17 cellular contexts compared by ENCODE assay signal in the genomic region with DNA sequence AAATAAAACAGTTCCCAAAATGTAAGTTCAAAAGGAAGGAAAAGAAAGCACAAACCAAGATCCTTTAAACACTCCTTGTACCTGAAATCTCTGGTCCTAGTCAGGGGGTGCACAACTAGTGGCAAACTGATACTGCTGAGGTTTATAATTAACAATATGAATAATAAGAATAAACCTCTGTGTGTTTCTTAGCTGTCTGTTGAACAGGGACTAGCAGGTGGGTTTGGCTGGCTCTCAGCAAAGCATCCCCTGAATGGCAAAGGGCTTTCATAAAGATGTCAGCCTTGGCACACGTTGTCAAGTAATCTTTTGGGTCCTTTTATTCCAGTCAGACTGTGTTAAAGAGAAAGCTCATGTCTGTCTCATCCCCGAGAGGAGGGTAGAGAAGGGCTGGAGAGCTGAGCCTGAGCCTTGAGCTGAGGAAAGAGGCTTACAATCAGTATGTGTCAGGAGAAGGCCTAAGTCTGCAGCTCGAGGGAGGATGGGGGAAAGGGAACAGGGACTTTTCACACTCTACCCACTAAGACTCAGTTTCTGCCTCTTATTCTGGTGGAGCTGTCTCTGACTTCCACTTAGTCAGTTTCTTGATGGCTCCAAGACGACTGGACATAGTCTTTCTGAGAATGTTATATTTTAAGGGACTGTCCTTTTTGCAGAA.
DNase-seq lines count a peak whose midpoint lies in the region; ATAC-seq, FAIRE-seq and TF ChIP-seq lines count a peak whose summit lies in the region.
"Had no signal": no experiment of that assay in that cellular context is flagged by ENCODE, and none has a peak within 500 bp of the region (broad histone marks: within the 10 kb centered on the region; RNA-seq: fewer than 3 reads in every experiment).

No MANE protein-coding gene starts in this region.

- FAIRE-seq in D721Med (lab: Jason Lieb, UNC): peak; percentile 56

- H3K36me3 Mint-ChIP-seq in glutamatergic neuron (ENCODE audit: unreplicated experiment) (no peaks in the 10 kb centered on the region), T-helper 17 cell (ENCODE audit: low read depth) (peaks cover 6% of the 10 kb centered on the region)
- H3K36me3 Mint-ChIP-seq: natural killer cell treated with Interleukin-12 subunit alpha and Interleukin-12 subunit beta and Interleukin-15 and Interleukin-18, amount 100 ng/mL, for 72 hours had no signal

- no peaks in the 10 kb centered on the region for H3K9me3 Mint-ChIP-seq in glutamatergic neuron (ENCODE audit: unreplicated experiment)
- H3K9me3 Mint-ChIP-seq: activated CD4-positive, alpha-beta T cell treated with anti-CD3 and anti-CD28 coated beads, Interleukin-2, amount 10 ng/mL, durations not matched to agents 24 days and 14 days; activated naive CD4-positive, alpha-beta T cell treated with anti-CD3 and anti-CD28 coated beads, Interleukin-2, amount 50 U/mL, for 72 hours; GM23338; natural killer cell treated with Interleukin-12 subunit alpha and Interleukin-12 subunit beta and Interleukin-15 and Interleukin-18, amount 100 ng/mL, for 72 hours; T-cell had no signal

- DNase-seq in D721Med (ENCODE audit: insufficient read length, low spot score): peak; percentile 24
- peak; percentile 7 for DNase-seq in glomerular visceral epithelial cell (ENCODE audit: extremely low spot score)
- no peak for DNase-seq in glutamatergic neuron
- DNase-seq in stimulated activated CD4-positive, alpha-beta T cell treated with anti-CD3 and anti-CD28 coated beads, Interleukin-4, amount 100 ng/mL, for 24 hours: no peak
- no peak for DNase-seq in T-helper 17 cell
- no peak for DNase-seq in omental fat pad (ENCODE audit: low spot score)
- DNase-seq: activated CD4-positive, alpha-beta T cell treated with anti-CD3 and anti-CD28 coated beads, Interleukin-2, amount 10 ng/mL, durations not matched to agents 24 days and 14 days; left ventricle myocardium inferior; SHP77; T-cell had no signal

- no peaks in the 10 kb centered on the region for H3K4me1 Mint-ChIP-seq in glutamatergic neuron (ENCODE audit: low read depth, unreplicated experiment)
- peaks cover 21% of the 10 kb centered on the region for H3K4me1 Mint-ChIP-seq in T-helper 17 cell

- H3K9me3 ChIP-seq in T-helper 17 cell (ENCODE audit: control insufficient read depth, low read length, poor library complexity, severe bottlenecking): no peaks in the 10 kb centered on the region
- H3K9me3 ChIP-seq: left ventricle myocardium inferior, vagina had no signal

- no peak overlapping the region for H3K27ac Mint-ChIP-seq in glutamatergic neuron (ENCODE audit: unreplicated experiment)
- H3K27ac Mint-ChIP-seq in T-helper 17 cell: no peak overlapping the region
- H3K27ac Mint-ChIP-seq: activated CD4-positive, alpha-beta T cell treated with anti-CD3 and anti-CD28 coated beads, Interleukin-2, amount 10 ng/mL, durations not matched to agents 24 days and 14 days; activated naive CD4-positive, alpha-beta T cell treated with anti-CD3 and anti-CD28 coated beads, Interleukin-2, amount 50 U/mL, for 72 hours; GM23338; natural killer cell treated with Interleukin-12 subunit alpha and Interleukin-12 subunit beta and Interleukin-15 and Interleukin-18, amount 100 ng/mL, for 72 hours; T-cell had no signal

- ATAC-seq in GM19025 (IDR thresholded peaks at IDR 0.05; ENCODE audit: low read depth, unreplicated experiment) (peak; percentile 50), HG02973 (IDR thresholded peaks at IDR 0.05; ENCODE audit: unreplicated experiment) (peak; percentile 41), T-helper 17 cell (no peak), omental fat pad (ENCODE audit: low FRiP score) (no peak)
- ATAC-seq: activated naive CD4-positive, alpha-beta T cell treated with anti-CD3 and anti-CD28 coated beads, Interleukin-2, amount 50 U/mL, for 72 hours; GM23338; natural killer cell treated with Interleukin-12 subunit alpha and Interleukin-12 subunit beta and Interleukin-15 and Interleukin-18, amount 100 ng/mL, for 72 hours; sciatic nerve; T-cell had no signal

- H3K4me3 Mint-ChIP-seq in glutamatergic neuron (ENCODE audit: unreplicated experiment): no peak overlapping the region
- no peak overlapping the region for H3K4me3 Mint-ChIP-seq in T-helper 17 cell
- H3K4me3 Mint-ChIP-seq: activated CD4-positive, alpha-beta T cell treated with anti-CD3 and anti-CD28 coated beads, Interleukin-2, amount 10 ng/mL, durations not matched to agents 24 days and 14 days; GM23338; natural killer cell treated with Interleukin-12 subunit alpha and Interleukin-12 subunit beta and Interleukin-15 and Interleukin-18, amount 100 ng/mL, for 72 hours; T-cell had no signal

- H3K27me3 Mint-ChIP-seq in glutamatergic neuron (ENCODE audit: unreplicated experiment): no peaks in the 10 kb centered on the region
- H3K27me3 Mint-ChIP-seq in T-helper 17 cell: no peaks in the 10 kb centered on the region
- H3K27me3 Mint-ChIP-seq: activated CD4-positive, alpha-beta T cell treated with anti-CD3 and anti-CD28 coated beads, Interleukin-2, amount 10 ng/mL, durations not matched to agents 24 days and 14 days; natural killer cell treated with Interleukin-12 subunit alpha and Interleukin-12 subunit beta and Interleukin-15 and Interleukin-18, amount 100 ng/mL, for 72 hours; T-cell had no signal

- TF ChIP-seq CTCF in D721Med (IDR thresholded peaks at IDR 0.05; ENCODE audit: insufficient read depth, missing control alignments): no peak
- TF ChIP-seq CTCF in glutamatergic neuron (IDR thresholded peaks at IDR 0.05; ENCODE audit: partially characterized antibody, unreplicated experiment): no peak
- no peak for TF ChIP-seq CTCF in omental fat pad (IDR thresholded peaks at IDR 0.05)

Comparison
In these comparisons a context has a peak if more than half of its experiments do, and no peak if none do; other contexts are left out.
1. DNase-seq: peak in D721Med (single experiment) and glomerular visceral epithelial cell (single experiment); none in glutamatergic neuron (single experiment), stimulated activated CD4-positive, alpha-beta T cell treated with anti-CD3 and anti-CD28 coated beads, Interleukin-4, amount 100 ng/mL, for 24 hours (single experiment), T-helper 17 cell (0 of 3) and omental fat pad (single experiment).
2. ATAC-seq: peak in GM19025 (single experiment) and HG02973 (single experiment); none in T-helper 17 cell (single experiment) and omental fat pad (single experiment).